In the genomic region with DNA sequence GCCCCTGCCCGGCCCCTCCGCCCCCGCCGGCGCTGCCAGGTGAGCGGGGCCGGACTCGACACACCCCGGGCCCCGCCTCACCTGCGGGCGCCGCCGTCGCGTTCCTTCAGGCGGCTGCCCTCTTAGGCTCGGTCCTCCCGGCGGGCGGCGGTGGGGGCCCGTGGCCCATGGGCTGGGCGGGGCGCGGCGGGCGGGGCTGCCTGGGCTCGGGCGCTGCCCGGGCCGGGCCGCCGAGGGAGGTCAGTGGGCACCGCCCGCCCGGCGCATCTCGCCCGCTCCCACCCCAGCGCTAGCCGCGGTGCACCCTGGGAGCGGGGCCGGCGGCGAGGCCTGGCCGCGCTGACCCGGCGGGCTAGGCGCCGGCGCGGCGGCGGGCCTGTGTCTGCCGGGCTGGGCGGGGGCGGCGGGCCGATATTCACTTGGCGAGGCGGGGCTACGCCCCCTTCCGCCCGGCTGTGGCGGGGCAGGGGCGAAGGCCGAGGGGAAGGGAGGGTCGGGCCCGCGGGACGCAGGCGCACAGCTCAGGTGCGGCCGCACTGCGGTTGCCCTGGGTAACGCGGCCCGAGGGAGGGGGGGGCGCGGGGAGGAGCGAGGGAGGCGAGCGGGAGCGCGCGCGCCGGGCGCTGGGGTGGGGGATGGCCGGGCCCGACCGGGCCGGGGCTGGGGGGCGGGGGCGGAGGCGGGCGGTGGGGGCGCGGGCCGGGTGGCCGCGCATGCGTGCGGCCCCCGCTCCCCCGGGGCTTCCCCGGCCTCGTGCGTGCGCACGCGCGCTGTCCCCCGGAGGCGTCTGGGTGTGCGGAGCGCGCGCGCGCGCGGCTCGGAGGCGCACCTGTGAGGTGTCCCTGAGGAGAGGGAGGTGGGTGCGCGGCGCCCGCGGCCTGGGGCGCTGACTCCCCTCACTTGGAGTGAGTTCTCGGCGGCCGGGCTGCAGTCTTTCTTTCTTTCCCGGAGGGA, we compare ENCODE assay signal across 8 cellular contexts. TPM values are rescaled to one million over a fixed set of nuclear protein-coding genes. Genes with fewer than 3 reads are reported as not detected.
A peak's percentile ranks its signal among the peaks of the same experiment; 100 is the strongest.
DNase-seq lines count a peak whose midpoint lies in the region; ATAC-seq, FAIRE-seq and TF ChIP-seq lines count a peak whose summit lies in the region.

Gene CCDC92, minus strand, starts transcription at position 384 of the 954 bp plus-strand sequence. CDS start 28,526 bp downstream, outside the sequence.
Gene ZNF664, plus strand, starts transcription at position 768 of the 954 bp plus-strand sequence. CDS start 38,930 bp downstream, outside the sequence.

- H4K20me1 ChIP-seq in HepG2 (ENCODE audit: insufficient read depth, low read length): peaks cover 6% of the 10 kb centered on the region

- intact Hi-C loops in HepG2 (cut with micrococcal nuclease; ENCODE audit: unreplicated experiment): no loop called here

- H3K9me3 ChIP-seq in BE2C: no peaks in the 10 kb centered on the region
- H3K9me3 ChIP-seq in HepG2 (ENCODE audit: low read length): no peaks in the 10 kb centered on the region

- peak; percentile 78 for ATAC-seq in HG03439 (IDR thresholded peaks at IDR 0.05; ENCODE audit: unreplicated experiment)
- peak; percentile 83 for ATAC-seq in HepG2

- in situ Hi-C loops in HepG2 (cut with HindIII; ENCODE audit: extremely low pct_ligation_motif_present, low pct_unique_long_range_greater_than_20kb): no loop called here

- H3K4me2 ChIP-seq in HepG2 (ENCODE audit: low read depth, low read length): peak within 1 kb of the TSS; percentile 88

- peaks cover 57% of the 10 kb centered on the region for H3K79me2 ChIP-seq in HepG2 (ENCODE audit: insufficient read depth, low read length)

- peaks cover 36% of the 10 kb centered on the region for H3K4me1 Mint-ChIP-seq in activated CD4-positive, alpha-beta T cell treated with anti-CD3 and anti-CD28 coated beads, Interleukin-2, amount 10 ng/mL, durations not matched to agents 7 days and 5 days

- TF ChIP-seq CTCF in BE2C (IDR thresholded peaks at IDR 0.05; ENCODE audit: low read depth, low read length) (peak; percentile 10; the same call in 1 of the 2 replicates), HepG2 (CRISPR knock-in tag; IDR thresholded peaks at IDR 0.05) (peak; percentile 67)

- H3K36me3 ChIP-seq in BE2C (peaks cover 22% of the 10 kb centered on the region), HepG2 (replicated peaks in 1 of 2; ENCODE audit: control insufficient read depth in 1 of 2, insufficient read depth in 2 of 2, low read length in 2 of 2) (peaks cover 2 to 13% of the 10 kb centered on the region in 2 experiments; a peak in 4 of 5 replicates)

- TF ChIP-seq EP300 in HepG2 (IDR thresholded peaks at IDR 0.05; ENCODE audit: low read depth in 2 of 2, low read length in 2 of 2) (no peak), HepG2 (CRISPR knock-in tag; IDR thresholded peaks at IDR 0.05; ENCODE audit: borderline replicate concordance) (no peak)

- H3K4me1 ChIP-seq in BE2C (no peaks in the 10 kb centered on the region; the same call in 1 of the 2 replicates), HepG2 (ENCODE audit: insufficient read depth, low read length) (peaks cover 37% of the 10 kb centered on the region)

- POLR2A ChIA-PET in activated CD4-positive, alpha-beta T cell treated with anti-CD3 and anti-CD28 coated beads, Interleukin-2, amount 10 ng/mL, durations not matched to agents 7 days and 5 days (lab: Charles Lee): interaction anchor here (1.0 kb wide), 1 partner anchor 27 kb away, joined by 3 read pairs; no protein-coding TSS in a partner anchor
- POLR2A ChIA-PET in HepG2 (lab: Yijun Ruan, JAX): interaction anchor here (0.6 to 2.4 kb wide), 6 partner anchors 10 to 746 kb away, joined by 3 to 15 read pairs (median 4); partner anchors contain the start of gene ATP6V0A2

- H3K4me3 ChIP-seq in BE2C (ENCODE audit: low read depth, low read length) (peak within 1 kb of the TSS; percentile 93), HepG2 (replicated peaks in 1 of 3; ENCODE audit: insufficient read depth in 1 of 3, low read depth in 2 of 3, low read length in 3 of 3) (peak within 1 kb of the TSS; percentile 86 to 89 (median 89))

- FAIRE-seq in HepG2 (lab: Jason Lieb, UNC): no peak

- H2AFZ ChIP-seq in HepG2 (ENCODE audit: low read length): peak within 1 kb of the TSS; percentile 52

- CTCF ChIA-PET in activated CD4-positive, alpha-beta T cell treated with anti-CD3 and anti-CD28 coated beads, Interleukin-2, amount 10 ng/mL, durations not matched to agents 7 days and 5 days (lab: Charles Lee): no interaction called here
- CTCF ChIA-PET in HepG2 (lab: Yijun Ruan, JAX; ENCODE audit: low intra/inter-chr PET ratio, low total read pairs): no interaction called here

- TF ChIP-seq RAD21 in HepG2 (CRISPR knock-in tag; IDR thresholded peaks at IDR 0.05): peak; percentile 59

- WGBS in HepG2 (ENCODE audit: low lambda C conversion rate): 2% methylated on average over 12 of the region's 138 CpGs

- H3K27me3 Mint-ChIP-seq in activated CD4-positive, alpha-beta T cell treated with anti-CD3 and anti-CD28 coated beads, Interleukin-2, amount 10 ng/mL, durations not matched to agents 7 days and 5 days: no peaks in the 10 kb centered on the region

- TF ChIP-seq POLR2A in HepG2 (IDR thresholded peaks at IDR 0.05; ENCODE audit: insufficient read depth in 1 of 2, low read depth in 2 of 2, low read length in 2 of 2): peak; percentile 72 to 85

- no TSS peak for BruUV-seq in HepG2 (replicated peaks; lab: Mats Ljungman, UMichigan)

- peak within 1 kb of the TSS; percentile 86 for H3K27ac Mint-ChIP-seq in activated CD4-positive, alpha-beta T cell treated with anti-CD3 and anti-CD28 coated beads, Interleukin-2, amount 10 ng/mL, durations not matched to agents 7 days and 5 days

- DNase-seq in BE2C (peak; percentile 99), GM19238 (ENCODE audit: insufficient read length, low spot score) (peak; percentile 96), NCI-H510A treated with DMSO at 0.1 percent for 48 hours (lab: John Stamatoyannopoulos, UW) (peak; percentile 99), dedifferentiated amniotic fluid mesenchymal stem cell (ENCODE audit: extremely low spot score) (peak; percentile 79), HepG2 (ENCODE audit: low spot score) (peak; percentile 85)
- peak; percentile 93 for DNase-seq in activated CD4-positive, alpha-beta T cell treated with anti-CD3 and anti-CD28 coated beads, Interleukin-2, amount 10 ng/mL, durations not matched to agents 7 days and 5 days
- peak; percentile 96 for DNase-seq in stimulated activated CD4-positive, alpha-beta T cell treated with anti-CD3 and anti-CD28 coated beads, Interleukin-4, amount 100 ng/mL, for 1 hour

- H3K27me3 ChIP-seq in BE2C: no peaks in the 10 kb centered on the region
- no peaks in the 10 kb centered on the region; a peak in 1 of 5 replicates for H3K27me3 ChIP-seq in HepG2 (ENCODE audit: control insufficient read depth in 1 of 2, insufficient read depth in 2 of 2, low read length in 2 of 2)

- peak within 1 kb of the TSS; percentile 90 for H3K9ac ChIP-seq in HepG2 (ENCODE audit: insufficient read depth, low read depth, low read length)

- no peaks in the 10 kb centered on the region for H3K9me3 Mint-ChIP-seq in activated CD4-positive, alpha-beta T cell treated with anti-CD3 and anti-CD28 coated beads, Interleukin-2, amount 10 ng/mL, durations not matched to agents 7 days and 5 days

- H3K4me3 Mint-ChIP-seq in activated CD4-positive, alpha-beta T cell treated with anti-CD3 and anti-CD28 coated beads, Interleukin-2, amount 10 ng/mL, durations not matched to agents 7 days and 5 days: peak within 1 kb of the TSS; percentile 83

- H3K27ac ChIP-seq in HepG2 (ENCODE audit: extremely low read length, insufficient read depth, low read length): peak within 1 kb of the TSS; percentile 89

- peaks cover 17% of the 10 kb centered on the region for H3K36me3 Mint-ChIP-seq in activated CD4-positive, alpha-beta T cell treated with anti-CD3 and anti-CD28 coated beads, Interleukin-2, amount 10 ng/mL, durations not matched to agents 7 days and 5 days (ENCODE audit: low read depth)

RNA-seq across cellular contexts. Expression of gene CCDC92, which starts in this region (rescaled TPM):
- 24.4 TPM for polyA plus RNA-seq in BE2C (2012; ENCODE audit: insufficient read depth, insufficient read length, low read depth)
- total RNA-seq in activated CD4-positive, alpha-beta T cell treated with anti-CD3 and anti-CD28 coated beads, Interleukin-2, amount 10 ng/mL, durations not matched to agents 7 days and 5 days: 10 to 100 TPM; 27.9 to 28.8 TPM
- 4.6 and 5.4 TPM in 2 replicates for total RNA-seq in HepG2 (2016; rRNA removed; fragmentation: Illumina TruSeq; extraction: Trizol)
- 6.8 and 8.3 TPM in 2 replicates for total RNA-seq in HepG2 (2016; cell fraction: cytosol; rRNA removed; fragmentation: Illumina TruSeq; extraction: Trizol; ENCODE audit: low read depth)
- total RNA-seq in HepG2 (2016; cell fraction: insoluble cytoplasmic fraction; rRNA removed; fragmentation: Illumina TruSeq; extraction: Trizol): 3.3 and 3.9 TPM in 2 replicates
- total RNA-seq in HepG2 (2016; cell fraction: membrane; rRNA removed; fragmentation: Illumina TruSeq; extraction: Trizol): 15.8 and 17.8 TPM in 2 replicates
- 5.2 and 5.7 TPM in 2 replicates for total RNA-seq in HepG2 (2016; cell fraction: nucleus; rRNA removed; fragmentation: Illumina TruSeq; extraction: Trizol)
- polyA plus RNA-seq in HepG2 (2011; rRNA removed): 14.7 and 17.0 TPM in 2 replicates
- polyA plus RNA-seq in HepG2 (2011; cell fraction: cytosol; rRNA removed): 12.2 and 12.3 TPM in 2 replicates
- 19.1 and 22.3 TPM in 2 replicates for polyA plus RNA-seq in HepG2 (2011; cell fraction: nucleus; rRNA removed)
- 19.7 and 20.6 TPM in 2 replicates for polyA plus RNA-seq in HepG2 (2012)
- polyA plus RNA-seq in HepG2 (2016; cell fraction: cytosol; fragmentation: Illumina TruSeq; extraction: Trizol; ENCODE audit: low read depth): 46.0 and 49.0 TPM in 2 replicates
- polyA plus RNA-seq in HepG2 (2016; cell fraction: insoluble cytoplasmic fraction; fragmentation: Illumina TruSeq; extraction: Trizol; ENCODE audit: low read depth): 12.2 and 19.6 TPM in 2 replicates
- polyA plus RNA-seq in HepG2 (2016; cell fraction: membrane; fragmentation: Illumina TruSeq; extraction: Trizol; ENCODE audit: low read depth): 66.4 and 70.7 TPM in 2 replicates
- 21.7 and 23.0 TPM in 2 replicates for polyA plus RNA-seq in HepG2 (2016; cell fraction: nucleus; fragmentation: Illumina TruSeq; extraction: Trizol; ENCODE audit: insufficient read depth, low read depth)
- polyA minus RNA-seq in HepG2 (2011; rRNA and poly(A)+ RNA removed; ENCODE audit: low replicate concordance): 4.1 and 12.5 TPM in 2 replicates
- 4.6 and 5.2 TPM in 2 replicates for polyA minus RNA-seq in HepG2 (2011; cell fraction: cytosol; rRNA and poly(A)+ RNA removed)
- 14.3 and 19.6 TPM in 2 replicates for polyA minus RNA-seq in HepG2 (2011; cell fraction: nucleus; rRNA and poly(A)+ RNA removed)

RNA-seq across cellular contexts. Expression of gene ZNF664, which starts in this region (rescaled TPM):
- 115 TPM for polyA plus RNA-seq in BE2C (2012; ENCODE audit: insufficient read depth, insufficient read length, low read depth)
- total RNA-seq in activated CD4-positive, alpha-beta T cell treated with anti-CD3 and anti-CD28 coated beads, Interleukin-2, amount 10 ng/mL, durations not matched to agents 7 days and 5 days: 10 to 100 TPM; 41.3 to 46.6 TPM
- 56.5 and 109 TPM in 2 replicates for total RNA-seq in HepG2 (2016; rRNA removed; fragmentation: Illumina TruSeq; extraction: Trizol)
- 17.1 and 19.6 TPM in 2 replicates for total RNA-seq in HepG2 (2016; cell fraction: cytosol; rRNA removed; fragmentation: Illumina TruSeq; extraction: Trizol; ENCODE audit: low read depth)
- 63.9 and 99.8 TPM in 2 replicates for total RNA-seq in HepG2 (2016; cell fraction: insoluble cytoplasmic fraction; rRNA removed; fragmentation: Illumina TruSeq; extraction: Trizol)
- total RNA-seq in HepG2 (2016; cell fraction: membrane; rRNA removed; fragmentation: Illumina TruSeq; extraction: Trizol): 84.3 and 86.0 TPM in 2 replicates
- total RNA-seq in HepG2 (2016; cell fraction: nucleus; rRNA removed; fragmentation: Illumina TruSeq; extraction: Trizol): 64.5 and 64.7 TPM in 2 replicates
- 43.9 and 46.1 TPM in 2 replicates for polyA plus RNA-seq in HepG2 (2011; rRNA removed)
- polyA plus RNA-seq in HepG2 (2011; cell fraction: cytosol; rRNA removed): 25.5 and 35.4 TPM in 2 replicates
- polyA plus RNA-seq in HepG2 (2011; cell fraction: nucleus; rRNA removed): 44.8 and 58.7 TPM in 2 replicates
- 43.4 and 52.1 TPM in 2 replicates for polyA plus RNA-seq in HepG2 (2012)
- polyA plus RNA-seq in HepG2 (2016; cell fraction: cytosol; fragmentation: Illumina TruSeq; extraction: Trizol; ENCODE audit: low read depth): 20.6 and 23.0 TPM in 2 replicates
- 101 and 102 TPM in 2 replicates for polyA plus RNA-seq in HepG2 (2016; cell fraction: insoluble cytoplasmic fraction; fragmentation: Illumina TruSeq; extraction: Trizol; ENCODE audit: low read depth)
- 67.1 and 72.2 TPM in 2 replicates for polyA plus RNA-seq in HepG2 (2016; cell fraction: membrane; fragmentation: Illumina TruSeq; extraction: Trizol; ENCODE audit: low read depth)
- polyA plus RNA-seq in HepG2 (2016; cell fraction: nucleus; fragmentation: Illumina TruSeq; extraction: Trizol; ENCODE audit: insufficient read depth, low read depth): 80.2 and 81.9 TPM in 2 replicates
- polyA minus RNA-seq in HepG2 (2011; rRNA and poly(A)+ RNA removed; ENCODE audit: low replicate concordance): 36.2 and 75.5 TPM in 2 replicates
- 24.4 and 29.4 TPM in 2 replicates for polyA minus RNA-seq in HepG2 (2011; cell fraction: cytosol; rRNA and poly(A)+ RNA removed)
- 53.6 and 59.6 TPM in 2 replicates for polyA minus RNA-seq in HepG2 (2011; cell fraction: nucleus; rRNA and poly(A)+ RNA removed)

Comparison
In these comparisons a context has a peak if more than half of its experiments do, and no peak if none do; other contexts are left out.
1. Peak in every context shown above with its lines: DNase-seq, ATAC-seq, H3K4me3 ChIP-seq and H3K27ac ChIP-seq.